Comparison of ENCODE assay signal across 22 cellular contexts in genomic region chr14:80946797-80947196, GRCh38. TPM values are rescaled to one million over a fixed set of nuclear protein-coding genes. Genes with fewer than 3 reads are reported as not detected.
"Had no signal": no experiment of that assay in that cellular context is flagged by ENCODE, and none has a peak within 500 bp of the region (broad histone marks: within the 10 kb centered on the region; RNA-seq: fewer than 3 reads in every experiment).

No MANE protein-coding gene starts in this region.

- H3K9me3 Mint-ChIP-seq: central memory CD8-positive, alpha-beta T cell; endodermal cell; natural killer cell had no signal

- H3K9me3 ChIP-seq: ascending aorta, colonic mucosa, lower lobe of right lung, ovary, psoas muscle, tibial artery had no signal

- DNase-seq: activated CD8-positive, alpha-beta memory T cell treated with anti-CD3 and anti-CD28 coated beads for 24 hours; activated CD8-positive, alpha-beta memory T cell treated with anti-CD3 and anti-CD28 coated beads, Interleukin-2, amount 50 U/mL, for 48 hours; activated effector memory CD4-positive, alpha-beta T cell treated with Interleukin-2 at 50 U/mL for 16 hours; colonic mucosa; endodermal cell; hypothalamus; islet precursor cell; left colon; lower lobe of right lung; natural killer cell; ovary; psoas muscle; right cardiac atrium; SJCRH30; stimulated activated naive CD4-positive, alpha-beta T cell; substantia nigra; tibial artery had no signal

- H3K27ac ChIP-seq: ascending aorta, colonic mucosa, lower lobe of right lung, ovary, psoas muscle, SJCRH30, tibial artery had no signal

- ATAC-seq: left colon, lower lobe of right lung, natural killer cell, psoas muscle, right cardiac atrium had no signal

- H3K27me3 ChIP-seq: ascending aorta, colonic mucosa, ovary, SJCRH30 had no signal

- H3K4me3 ChIP-seq: ascending aorta, colonic mucosa, lower lobe of right lung, ovary, psoas muscle, SJCRH30, tibial artery had no signal

- H3K27ac Mint-ChIP-seq: endodermal cell; natural killer cell; T-helper 1 cell treated with Interleukin-12 subunit alpha and Interleukin-12 subunit beta and Interleukin-4 antibody, amounts not matched to agents 30 μg/mL and 1 μg/mL, for 36 hours had no signal

- H3K36me3 Mint-ChIP-seq: natural killer cell had no signal

- H3K36me3 ChIP-seq: ascending aorta, colonic mucosa, lower lobe of right lung, ovary, SJCRH30, tibial artery had no signal

- H3K4me3 Mint-ChIP-seq: central memory CD8-positive, alpha-beta T cell; endodermal cell; natural killer cell; T-helper 1 cell treated with Interleukin-12 subunit alpha and Interleukin-12 subunit beta and Interleukin-4 antibody, amounts not matched to agents 30 μg/mL and 1 μg/mL, for 36 hours had no signal

- H3K4me1 ChIP-seq: colonic mucosa had no signal

- H3K27me3 Mint-ChIP-seq: central memory CD8-positive, alpha-beta T cell had no signal

RNA-seq across cellular contexts. Expression of gene TSHR, which starts 8.6 kb away (rescaled TPM):
- total RNA-seq: ascending aorta, epithelial cell of proximal tubule, fibroblast of lung, lower lobe of right lung, right cardiac atrium had no signal
